In the genomic region with DNA sequence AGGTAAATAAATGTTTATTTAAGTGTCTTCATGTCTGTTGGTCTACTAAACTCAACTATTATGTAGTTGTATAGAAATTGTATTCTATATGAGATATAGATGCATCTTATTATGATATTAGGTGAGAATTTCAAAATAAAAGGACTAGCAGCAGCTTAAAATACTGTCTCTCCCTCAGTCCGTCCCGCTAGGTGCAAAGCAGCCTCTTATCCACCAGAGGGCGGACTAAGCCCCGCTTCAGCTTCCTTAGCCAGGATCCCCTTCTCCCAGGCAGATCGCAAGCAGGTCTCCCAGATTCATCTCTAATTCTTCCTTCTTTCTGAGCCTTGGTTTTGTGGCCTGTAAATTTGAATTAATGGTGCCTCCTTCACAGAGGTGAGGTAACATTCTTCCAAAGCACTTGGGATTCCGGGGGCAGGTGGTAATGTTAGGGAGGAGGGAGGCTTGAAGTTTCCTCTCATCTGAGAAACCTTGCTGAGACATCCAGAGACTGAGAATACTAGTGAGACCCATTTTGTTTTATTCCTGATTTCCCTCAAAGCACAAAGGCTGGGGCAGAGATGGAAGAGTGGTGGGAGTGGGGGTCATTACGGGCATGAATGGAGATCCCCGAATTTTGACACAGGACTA, we compare ENCODE assay signal across 8 cellular contexts. TPM values are rescaled to one million over a fixed set of nuclear protein-coding genes. Genes with fewer than 3 reads are reported as not detected.
DNase-seq lines count a peak whose midpoint lies in the region; ATAC-seq and FAIRE-seq lines count a peak whose summit lies in the region.

No MANE protein-coding gene starts in this region.

- peaks cover 2% of the 10 kb centered on the region for H3K4me1 Mint-ChIP-seq in activated CD4-positive, alpha-beta memory T cell treated with anti-CD3 and anti-CD28 coated beads, Interleukin-2, amount 10 ng/mL, durations not matched to agents 7 days and 5 days

- POLR2A ChIA-PET in activated CD4-positive, alpha-beta memory T cell treated with anti-CD3 and anti-CD28 coated beads, Interleukin-2, amount 10 ng/mL, durations not matched to agents 7 days and 5 days (lab: Charles Lee), result interaction anchor here (0.6 to 0.7 kb wide), 2 partner anchors 10 to 14 kb away, joined by 3 read pairs; no protein-coding TSS in a partner anchor

- no peak overlapping the region for H3K27ac Mint-ChIP-seq in activated CD4-positive, alpha-beta memory T cell treated with anti-CD3 and anti-CD28 coated beads, Interleukin-2, amount 10 ng/mL, durations not matched to agents 7 days and 5 days

- H3K4me3 Mint-ChIP-seq in activated CD4-positive, alpha-beta memory T cell treated with anti-CD3 and anti-CD28 coated beads, Interleukin-2, amount 10 ng/mL, durations not matched to agents 7 days and 5 days, result no peak overlapping the region

- ATAC-seq in GM18867 (IDR thresholded peaks at IDR 0.05; ENCODE audit: unreplicated experiment) (peak; percentile 84), HG03103 (IDR thresholded peaks at IDR 0.05; ENCODE audit: low read depth, unreplicated experiment) (peak; percentile 76)

- peaks cover 33% of the 10 kb centered on the region for H3K27me3 Mint-ChIP-seq in activated CD4-positive, alpha-beta memory T cell treated with anti-CD3 and anti-CD28 coated beads, Interleukin-2, amount 10 ng/mL, durations not matched to agents 7 days and 5 days

- H3K9me3 Mint-ChIP-seq in activated CD4-positive, alpha-beta memory T cell treated with anti-CD3 and anti-CD28 coated beads, Interleukin-2, amount 10 ng/mL, durations not matched to agents 7 days and 5 days, result no peaks in the 10 kb centered on the region

- DNase-seq in C1 segment of cervical spinal cord (lab: John Stamatoyannopoulos, UW) (peak in 8 of 14 donors; percentile 4 to 58 (median 22)), NCI-H2227 (lab: John Stamatoyannopoulos, UW; ENCODE audit: unreplicated experiment) (peak; percentile 83), middle frontal gyrus (ENCODE audit: extremely low spot score, low spot score) (peak; percentile 45)
- DNase-seq in activated CD4-positive, alpha-beta memory T cell treated with anti-CD3 and anti-CD28 coated beads, Interleukin-2, amount 10 ng/mL, durations not matched to agents 7 days and 5 days, result peak; percentile 62
- DNase-seq in stimulated activated CD8-positive, alpha-beta memory T cell treated with anti-CD3 and anti-CD28 coated beads, Interleukin-7, amount 100 ng/mL, for 48 hours (ENCODE audit: extremely low read depth in 1 of 2, low read depth in 1 of 2), result peak; percentile 4 to 25

- FAIRE-seq in endometrium (lab: Jason Lieb, UNC), result peak; percentile 71

- no peaks in the 10 kb centered on the region for H3K36me3 Mint-ChIP-seq in activated CD4-positive, alpha-beta memory T cell treated with anti-CD3 and anti-CD28 coated beads, Interleukin-2, amount 10 ng/mL, durations not matched to agents 7 days and 5 days (ENCODE audit: low read depth)

- CTCF ChIA-PET in activated CD4-positive, alpha-beta memory T cell treated with anti-CD3 and anti-CD28 coated beads, Interleukin-2, amount 10 ng/mL, durations not matched to agents 7 days and 5 days (lab: Charles Lee), result interaction anchor here (0.8 to 3.7 kb wide), 19 partner anchors 9 to 193 kb away, joined by 3 to 32 read pairs (median 5); a partner anchor contains a TSS

RNA-seq across cellular contexts. Expression of a gene that starts 13.5 kb away (rescaled TPM):
- total RNA-seq in activated CD4-positive, alpha-beta memory T cell treated with anti-CD3 and anti-CD28 coated beads, Interleukin-2, amount 10 ng/mL, durations not matched to agents 7 days and 5 days, result under 1 TPM; 0.15 to 0.18 TPM

RNA-seq across cellular contexts. Expression of a gene that starts 27.8 kb away (rescaled TPM):
- total RNA-seq in activated CD4-positive, alpha-beta memory T cell treated with anti-CD3 and anti-CD28 coated beads, Interleukin-2, amount 10 ng/mL, durations not matched to agents 7 days and 5 days, result 1 to 10 TPM; 1.1 to 1.5 TPM

Comparison
In these comparisons a context has a peak if more than half of its experiments do, and no peak if none do; other contexts are left out.
1. Peak in every context shown above with its lines: DNase-seq and ATAC-seq.
2. DNase-seq: peak in every context shown above with its lines; median percentile 83 in NCI-H2227; 62 in activated CD4-positive, alpha-beta memory T cell treated with anti-CD3 and anti-CD28 coated beads, Interleukin-2, amount 10 ng/mL, durations not matched to agents 7 days and 5 days; 45 in middle frontal gyrus; 22 in C1 segment of cervical spinal cord; 14 in stimulated activated CD8-positive, alpha-beta memory T cell treated with anti-CD3 and anti-CD28 coated beads, Interleukin-7, amount 100 ng/mL, for 48 hours.